30 cellular contexts compared by ENCODE assay signal in the genomic region with DNA sequence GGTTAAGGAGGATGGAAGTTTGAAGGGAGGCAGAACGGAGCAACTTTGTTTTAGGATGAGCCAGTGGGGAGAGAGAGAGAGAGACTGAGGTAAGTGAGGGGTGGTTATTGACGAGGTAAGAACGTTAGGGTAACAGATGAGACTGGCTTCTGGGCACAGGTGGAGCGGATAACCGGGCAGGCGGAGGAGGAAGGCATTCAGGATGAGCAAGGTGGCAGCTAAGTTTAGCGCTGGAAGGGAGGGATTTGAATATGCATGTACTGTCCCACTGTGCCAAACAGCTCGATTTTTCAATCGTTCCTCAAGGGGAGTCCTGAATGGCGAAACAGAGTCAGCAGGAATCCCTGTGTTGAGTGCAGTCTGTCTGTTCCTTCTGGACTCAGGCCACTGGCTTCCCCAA. TPM values are rescaled to one million over a fixed set of nuclear protein-coding genes. Genes with fewer than 3 reads are reported as not detected.
DNase-seq lines count a peak whose midpoint lies in the region; ATAC-seq, FAIRE-seq and TF ChIP-seq lines count a peak whose summit lies in the region.
"Had no signal": no experiment of that assay in that cellular context is flagged by ENCODE, and none has a peak within 500 bp of the region (broad histone marks: within the 10 kb centered on the region; RNA-seq: fewer than 3 reads in every experiment).

No MANE protein-coding gene starts in this region.

- ATAC-seq in GM18861 (IDR thresholded peaks at IDR 0.05; ENCODE audit: unreplicated experiment): no peak
- ATAC-seq: GM12878, HCT116, Panc1 had no signal

- no peak for TF ChIP-seq CTCF in dorsolateral prefrontal cortex (IDR thresholded peaks at IDR 0.05 in 54 of 56, conservative IDR thresholded peaks at IDR 0.05 in 2 of 56; ENCODE audit: low read depth in 1 of 56, partially characterized antibody in 56 of 56)

- no peak for FAIRE-seq in GM12891 (lab: Jason Lieb, UNC)
- FAIRE-seq: GM12878, H1 had no signal

- peak overlapping the region in 36 of 59 donors; percentile 0 to 80 (median 46) for H3K27ac ChIP-seq in dorsolateral prefrontal cortex
- H3K27ac ChIP-seq: RWPE1 had no signal

- TF ChIP-seq POLR2A in GM12891 (IDR thresholded peaks at IDR 0.05; ENCODE audit: low read depth, low read length): no peak

- intact Hi-C loops in dorsolateral prefrontal cortex (cut with DNase I): no loop called here

- DNase-seq in NCI-H2107 treated with DMSO at 0.1 percent for 48 hours (lab: John Stamatoyannopoulos, UW; ENCODE audit: unreplicated experiment): peak; percentile 4
- DNase-seq in NCI-H2107 (lab: John Stamatoyannopoulos, UW): no peak
- DNase-seq in SKM-1 treated with dmso at 0.1 percent for 144 hours (lab: John Stamatoyannopoulos, UW; ENCODE audit: unreplicated experiment): peak; percentile 80
- DNase-seq in SKM-1 (lab: John Stamatoyannopoulos, UW; ENCODE audit: unreplicated experiment): no peak
- no peak for DNase-seq in dorsolateral prefrontal cortex
- DNase-seq in GM12891 (ENCODE audit: insufficient read length, low spot score): no peak
- DNase-seq: C1 segment of cervical spinal cord; CD4-positive, alpha-beta memory T cell; COR-L47; DMS79; EL; GDM1; IMR-90; KG1; MG63; NCI-H1092; NCI-H1436 treated with DMSO at 0.1 percent for 48 hours; NCI-H2029; NCI-H2227 treated with DMSO at 0.1 percent for 48 hours; NCI-H524 treated with DMSO at 0.1 percent for 48 hours; NCI-H774; SHP77; T-helper 9 cell had no signal

- H3K27me3 ChIP-seq in dorsolateral prefrontal cortex: peaks cover 0 to 29% (median 0%) of the 10 kb centered on the region in 45 donors

- H3K4me3 ChIP-seq in dorsolateral prefrontal cortex: no peak overlapping the region
- H3K4me3 ChIP-seq: GM12878, MG63 had no signal

TF ChIP-seq in GM12891, 5 proteins besides CTCF, POLR2A, EP300 and RAD21:
- TF ChIP-seq SPI1 (IDR thresholded peaks at IDR 0.05; ENCODE audit: low read depth, low read length) (no peak), POLR2AphosphoS5 (IDR thresholded peaks at IDR 0.05; ENCODE audit: low read depth, low read length) (no peak), TAF1 (IDR thresholded peaks at IDR 0.05; ENCODE audit: low read depth, low read length) (no peak)
TF ChIP-seq in GM12891: peak in this region for 0.

RNA-seq across cellular contexts. Expression of a gene that starts 35.8 kb away (rescaled TPM):
- total RNA-seq in dorsolateral prefrontal cortex: 10 to 100 TPM; 10.4 to 64.0 (median 37.3) TPM
- polyA plus RNA-seq in GM12891 (2012; ENCODE audit: low read depth, missing spikeins): not detected
- total RNA-seq: CD4-positive, alpha-beta memory T cell; GM12878; H1; IMR-90; SK-MEL-5 had no signal
- polyA plus RNA-seq: CD4-positive, alpha-beta memory T cell; IMR-90 had no signal

Comparison
In these comparisons a context has a peak if more than half of its experiments do, and no peak if none do; other contexts are left out.
1. DNase-seq: peak in NCI-H2107 treated with DMSO at 0.1 percent for 48 hours (single experiment) and SKM-1 treated with dmso at 0.1 percent for 144 hours (single experiment); none in NCI-H2107 (single experiment), SKM-1 (single experiment), dorsolateral prefrontal cortex (0 of 10) and GM12891 (single experiment).